Comparison of ENCODE assay signal across 1 cellular context in genomic region chr18:9683418-9684396, GRCh38.
TF ChIP-seq lines count a peak whose summit lies in the region.

No MANE protein-coding gene starts in this region.

TF ChIP-seq in K562, 482 proteins besides CTCF, POLR2A, EP300 and RAD21 (continued from another document and continues in another):
- TF ChIP-seq MAZ (CRISPR knock-in tag; conservative IDR thresholded peaks at IDR 0.05 in 1 of 2, IDR thresholded peaks at IDR 0.05 in 1 of 2), result peak; percentile 24 to 37; a peak in 1 of 4 replicates
- TF ChIP-seq CEBPB (tag; IDR thresholded peaks at IDR 0.05), result peak; percentile 73
- TF ChIP-seq BCL6 (CRISPR knock-in tag; IDR thresholded peaks at IDR 0.05), result no peak
- TF ChIP-seq E2F5 (CRISPR knock-in tag; IDR thresholded peaks at IDR 0.05), result no peak
- no peak for TF ChIP-seq ZFX (CRISPR knock-in tag; IDR thresholded peaks at IDR 0.05)
- no peak for TF ChIP-seq BRF1 (IDR thresholded peaks at IDR 0.05; ENCODE audit: borderline replicate concordance, extremely low read depth, insufficient read length)
- no peak for TF ChIP-seq ELK3 (CRISPR knock-in tag; IDR thresholded peaks at IDR 0.05)
- TF ChIP-seq BCOR (IDR thresholded peaks at IDR 0.05), result no peak; the same call in 1 of the 2 replicates
- TF ChIP-seq TEAD1 (CRISPR knock-in tag; IDR thresholded peaks at IDR 0.05), result peak in 1 of 2 experiments; percentile 32; a peak in 1 of 4 replicates
- TF ChIP-seq HBP1 (CRISPR knock-in tag; IDR thresholded peaks at IDR 0.05), result peak; percentile 77; the same call in 1 of the 2 replicates
- 0 out of 2 replicates have a peak, but pooled peaks have one; percentile 19 for TF ChIP-seq HDGF (IDR thresholded peaks at IDR 0.05)
- TF ChIP-seq ZBTB17 (CRISPR knock-in tag; IDR thresholded peaks at IDR 0.05), result peak; percentile 32; the same call in 1 of the 2 replicates
- TF ChIP-seq, protein P1, sequence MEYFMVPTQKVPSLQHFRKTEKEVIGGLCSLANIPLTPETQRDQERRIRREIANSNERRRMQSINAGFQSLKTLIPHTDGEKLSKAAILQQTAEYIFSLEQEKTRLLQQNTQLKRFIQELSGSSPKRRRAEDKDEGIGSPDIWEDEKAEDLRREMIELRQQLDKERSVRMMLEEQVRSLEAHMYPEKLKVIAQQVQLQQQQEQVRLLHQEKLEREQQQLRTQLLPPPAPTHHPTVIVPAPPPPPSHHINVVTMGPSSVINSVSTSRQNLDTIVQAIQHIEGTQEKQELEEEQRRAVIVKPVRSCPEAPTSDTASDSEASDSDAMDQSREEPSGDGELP (CRISPR knock-in tag; IDR thresholded peaks at IDR 0.05; ENCODE audit: borderline replicate concordance), result peak; percentile 6; the same call in 1 of the 2 replicates
- TF ChIP-seq ZNF184 (CRISPR knock-in tag; IDR thresholded peaks at IDR 0.05), result no peak
- no peak for TF ChIP-seq HOMEZ (CRISPR knock-in tag; IDR thresholded peaks at IDR 0.05)
- no peak for TF ChIP-seq ZNF318 (IDR thresholded peaks at IDR 0.05; ENCODE audit: borderline replicate concordance in 1 of 2, low read depth in 1 of 2)
- no peak for TF ChIP-seq GATAD2B (IDR thresholded peaks at IDR 0.05; ENCODE audit: borderline replicate concordance)
- 0 out of 2 replicates have a peak, but pooled peaks have one; percentile 59 for TF ChIP-seq ZNF311 (CRISPR knock-in tag; IDR thresholded peaks at IDR 0.05)
- peak; percentile 98 for TF ChIP-seq BRD9 (IDR thresholded peaks at IDR 0.05; ENCODE audit: low read depth, partially characterized antibody)
- TF ChIP-seq, protein P2, sequence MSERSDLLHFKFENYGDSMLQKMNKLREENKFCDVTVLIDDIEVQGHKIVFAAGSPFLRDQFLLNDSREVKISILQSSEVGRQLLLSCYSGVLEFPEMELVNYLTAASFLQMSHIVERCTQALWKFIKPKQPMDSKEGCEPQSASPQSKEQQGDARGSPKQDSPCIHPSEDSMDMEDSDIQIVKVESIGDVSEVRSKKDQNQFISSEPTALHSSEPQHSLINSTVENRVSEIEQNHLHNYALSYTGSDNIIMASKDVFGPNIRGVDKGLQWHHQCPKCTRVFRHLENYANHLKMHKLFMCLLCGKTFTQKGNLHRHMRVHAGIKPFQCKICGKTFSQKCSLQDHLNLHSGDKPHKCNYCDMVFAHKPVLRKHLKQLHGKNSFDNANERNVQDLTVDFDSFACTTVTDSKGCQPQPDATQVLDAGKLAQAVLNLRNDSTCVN (CRISPR knock-in tag; IDR thresholded peaks at IDR 0.05), result peak; percentile 22; the same call in 1 of the 2 replicates
- TF ChIP-seq, protein P3, sequence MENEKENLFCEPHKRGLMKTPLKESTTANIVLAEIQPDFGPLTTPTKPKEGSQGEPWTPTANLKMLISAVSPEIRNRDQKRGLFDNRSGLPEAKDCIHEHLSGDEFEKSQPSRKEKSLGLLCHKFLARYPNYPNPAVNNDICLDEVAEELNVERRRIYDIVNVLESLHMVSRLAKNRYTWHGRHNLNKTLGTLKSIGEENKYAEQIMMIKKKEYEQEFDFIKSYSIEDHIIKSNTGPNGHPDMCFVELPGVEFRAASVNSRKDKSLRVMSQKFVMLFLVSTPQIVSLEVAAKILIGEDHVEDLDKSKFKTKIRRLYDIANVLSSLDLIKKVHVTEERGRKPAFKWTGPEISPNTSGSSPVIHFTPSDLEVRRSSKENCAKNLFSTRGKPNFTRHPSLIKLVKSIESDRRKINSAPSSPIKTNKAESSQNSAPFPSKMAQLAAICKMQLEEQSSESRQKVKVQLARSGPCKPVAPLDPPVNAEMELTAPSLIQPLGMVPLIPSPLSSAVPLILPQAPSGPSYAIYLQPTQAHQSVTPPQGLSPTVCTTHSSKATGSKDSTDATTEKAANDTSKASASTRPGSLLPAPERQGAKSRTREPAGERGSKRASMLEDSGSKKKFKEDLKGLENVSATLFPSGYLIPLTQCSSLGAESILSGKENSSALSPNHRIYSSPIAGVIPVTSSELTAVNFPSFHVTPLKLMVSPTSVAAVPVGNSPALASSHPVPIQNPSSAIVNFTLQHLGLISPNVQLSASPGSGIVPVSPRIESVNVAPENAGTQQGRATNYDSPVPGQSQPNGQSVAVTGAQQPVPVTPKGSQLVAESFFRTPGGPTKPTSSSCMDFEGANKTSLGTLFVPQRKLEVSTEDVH (IDR thresholded peaks at IDR 0.05; ENCODE audit: low read depth, partially characterized antibody), result peak; percentile 18
- TF ChIP-seq HEY1 (CRISPR knock-in tag; IDR thresholded peaks at IDR 0.05; ENCODE audit: borderline replicate concordance), result peak; percentile 72; the same call in 1 of the 2 replicates
- no peak for TF ChIP-seq IFI16 (CRISPR knock-in tag; IDR thresholded peaks at IDR 0.05)
